Comparison of ENCODE assay signal across 8 cellular contexts in the genomic region with DNA sequence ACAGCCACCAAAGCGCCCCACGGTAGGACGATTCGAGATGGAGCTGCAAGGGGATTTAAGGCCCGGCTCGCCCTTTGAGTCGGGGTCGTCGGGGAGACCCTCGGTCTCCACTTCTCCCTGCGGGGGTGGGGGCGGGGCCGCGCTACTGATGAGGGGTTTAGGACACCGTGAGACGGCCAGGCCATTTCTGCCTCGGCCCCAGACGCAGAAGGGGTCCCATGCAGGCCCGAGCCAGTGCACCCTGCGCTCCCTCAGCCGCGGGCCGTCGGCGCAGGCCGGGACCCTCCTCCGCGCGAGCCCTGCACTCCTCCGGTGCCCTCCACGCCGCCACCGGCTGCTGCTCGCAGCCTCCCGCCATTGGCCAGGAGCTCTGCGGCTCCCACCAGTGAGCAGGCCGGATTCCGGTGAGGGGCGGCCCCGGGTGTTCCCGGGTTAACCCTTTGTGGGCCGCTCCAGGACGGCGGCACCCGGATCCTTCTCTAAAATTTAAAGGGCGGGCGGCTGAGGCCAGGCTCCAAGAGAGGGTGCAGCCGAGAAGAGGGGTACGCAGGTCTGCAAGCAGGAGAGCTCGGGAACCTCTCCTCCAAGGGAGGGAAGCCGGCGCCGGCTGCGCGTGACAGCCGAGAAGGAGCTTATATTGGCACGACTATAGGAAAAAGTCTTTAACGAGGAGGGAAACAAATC. TPM values are rescaled to one million over a fixed set of nuclear protein-coding genes. Genes with fewer than 3 reads are reported as not detected.
DNase-seq lines count a peak whose midpoint lies in the region; ATAC-seq lines count a peak whose summit lies in the region.

No MANE protein-coding gene starts in this region.

- no peaks in the 10 kb centered on the region for H3K9me3 ChIP-seq in muscle layer of duodenum (ENCODE audit: control insufficient read depth in 1 of 2, low read length in 2 of 2)

- H3K4me1 ChIP-seq in muscle layer of duodenum (ENCODE audit: control insufficient read depth in 1 of 2, insufficient read depth in 2 of 2, low read length in 2 of 2) = peaks cover 0 to 35% of the 10 kb centered on the region in 2 donors

- H3K27ac ChIP-seq in muscle layer of duodenum (ENCODE audit: low read length) = no peak overlapping the region

- peak overlapping the region; percentile 45 to 74 for H3K4me3 ChIP-seq in muscle layer of duodenum (ENCODE audit: low read depth in 1 of 2, low read length in 2 of 2)

- no peaks in the 10 kb centered on the region for H3K36me3 ChIP-seq in muscle layer of duodenum (ENCODE audit: control insufficient read depth in 1 of 2, insufficient read depth in 2 of 2, low read length in 2 of 2)

- ATAC-seq in HG02642 (IDR thresholded peaks at IDR 0.05; ENCODE audit: poor library complexity, unreplicated experiment) (peak; percentile 78), esophagus mucosa (peak; percentile 85), HG03039 (IDR thresholded peaks at IDR 0.05; ENCODE audit: unreplicated experiment) (no peak)

- DNase-seq in ELF-1 (ENCODE audit: low read depth, low spot score) = peak; percentile 86
- peak; percentile 64 to 66 for DNase-seq in NOMO-1 (lab: John Stamatoyannopoulos, UW; ENCODE audit: unreplicated experiment in 2 of 2)
- DNase-seq in activated T-cell treated with anti-CD3 and anti-CD28 coated beads, Interleukin-2, amount 50 U/mL, for 1 hour = peak; percentile 77
- DNase-seq in stimulated activated CD8-positive, alpha-beta memory T cell treated with anti-CD3 and anti-CD28 coated beads, Interleukin-4, amount 100 ng/mL, for 48 hours = peak; percentile 82

- H3K27me3 ChIP-seq in muscle layer of duodenum (ENCODE audit: low read depth, low read length) = no peaks in the 10 kb centered on the region

RNA-seq across cellular contexts. Expression of a gene that starts 18.0 kb away (rescaled TPM):
- 0.64 TPM for total RNA-seq in esophagus mucosa

RNA-seq across cellular contexts. Expression of a gene that starts 51.8 kb away (rescaled TPM):
- 31.4 TPM for total RNA-seq in esophagus mucosa
